Comparison of ENCODE assay signal across 27 cellular contexts in genomic region chr18:8413189-8413588, GRCh38.
"Had no signal": no experiment of that assay in that cellular context is flagged by ENCODE, and none has a peak within 500 bp of the region (broad histone marks: within the 10 kb centered on the region; RNA-seq: fewer than 3 reads in every experiment).

No MANE protein-coding gene starts in this region.

- H3K27me3 ChIP-seq: stomach, suprapubic skin, testis, thyroid gland, tibial artery, tibial nerve, transverse colon, upper lobe of left lung, upper lobe of right lung, uterus, vagina had no signal

- H3K9me3 ChIP-seq: testis, thyroid gland, vagina had no signal

- H3K27me3 Mint-ChIP-seq: stimulated activated naive CD8-positive, alpha-beta T cell treated with anti-CD3 and anti-CD28 coated beads, Interleukin-15, Interleukin-2, amounts not matched to agents 100 ng/mL and 50 ng/mL, for 24 hours had no signal

- H3K27ac Mint-ChIP-seq: stimulated activated effector memory CD8-positive, alpha-beta T cell treated with anti-CD3 and anti-CD28 coated beads, Interleukin-12 subunit alpha, Interleukin-12 subunit beta, amount 100 ng/mL, for 72 hours; stimulated activated memory B cell treated with anti-CD40 and anti-IgM and Interleukin-4, amounts not matched to agents 10 μg/mL and 1 μg/mL and 100 μg/mL, for 72 hours; stimulated activated naive B cell treated with anti-CD40 and anti-IgM and Interleukin-4, amounts not matched to agents 10 μg/mL and 1 μg/mL and 100 μg/mL, for 72 hours; stimulated activated naive CD8-positive, alpha-beta T cell treated with anti-CD3 and anti-CD28 coated beads, Interleukin-15, amount 100 ng/mL, for 72 hours; stimulated activated naive CD8-positive, alpha-beta T cell treated with anti-CD3 and anti-CD28 coated beads, Interleukin-15, Interleukin-2, amounts not matched to agents 100 ng/mL and 50 ng/mL, for 24 hours; type B pancreatic cell had no signal

- H3K36me3 ChIP-seq: suprapubic skin, thoracic aorta, transverse colon, upper lobe of right lung, uterus, vagina had no signal

- H3K36me3 Mint-ChIP-seq: stimulated activated effector memory CD8-positive, alpha-beta T cell treated with anti-CD3 and anti-CD28 coated beads, Interleukin-12 subunit alpha, Interleukin-12 subunit beta, amount 100 ng/mL, for 72 hours; stimulated activated memory B cell treated with anti-CD40 and anti-IgM and Interleukin-4, amounts not matched to agents 10 μg/mL and 1 μg/mL and 100 μg/mL, for 72 hours; type B pancreatic cell had no signal

- H3K27ac ChIP-seq: stomach, suprapubic skin, testis, thoracic aorta, thyroid gland, tibial artery, tibial nerve, transverse colon, upper lobe of left lung, upper lobe of right lung, uterus, vagina had no signal

- ATAC-seq: stimulated activated effector memory CD8-positive, alpha-beta T cell treated with anti-CD3 and anti-CD28 coated beads, Interleukin-12 subunit alpha, Interleukin-12 subunit beta, amount 100 ng/mL, for 72 hours; stimulated activated memory B cell treated with anti-CD40 and anti-IgM and Interleukin-4, amounts not matched to agents 10 μg/mL and 1 μg/mL and 100 μg/mL, for 72 hours; stimulated activated naive B cell treated with anti-CD40 and anti-IgM and Interleukin-4, amounts not matched to agents 10 μg/mL and 1 μg/mL and 100 μg/mL, for 72 hours; stimulated activated naive CD8-positive, alpha-beta T cell treated with anti-CD3 and anti-CD28 coated beads, Interleukin-15, amount 100 ng/mL, for 72 hours; stimulated activated naive CD8-positive, alpha-beta T cell treated with anti-CD3 and anti-CD28 coated beads, Interleukin-15, Interleukin-2, amounts not matched to agents 100 U/mL and 50 U/mL, for 24 hours; upper lobe of right lung had no signal

- H3K4me3 Mint-ChIP-seq: stimulated activated effector memory CD8-positive, alpha-beta T cell treated with anti-CD3 and anti-CD28 coated beads, Interleukin-12 subunit alpha, Interleukin-12 subunit beta, amount 100 ng/mL, for 72 hours; stimulated activated memory B cell treated with anti-CD40 and anti-IgM and Interleukin-4, amounts not matched to agents 10 μg/mL and 1 μg/mL and 100 μg/mL, for 72 hours; stimulated activated naive B cell treated with anti-CD40 and anti-IgM and Interleukin-4, amounts not matched to agents 10 μg/mL and 1 μg/mL and 100 μg/mL, for 72 hours; stimulated activated naive CD8-positive, alpha-beta T cell treated with anti-CD3 and anti-CD28 coated beads, Interleukin-15, amount 100 ng/mL, for 72 hours; stimulated activated naive CD8-positive, alpha-beta T cell treated with anti-CD3 and anti-CD28 coated beads, Interleukin-15, Interleukin-2, amounts not matched to agents 100 ng/mL and 50 ng/mL, for 24 hours; type B pancreatic cell had no signal

- H3K4me1 ChIP-seq: stomach, suprapubic skin, testis, thyroid gland, tibial artery, tibial nerve, transverse colon, upper lobe of left lung, upper lobe of right lung, uterus, vagina had no signal

- DNase-seq: stimulated activated CD4-positive, alpha-beta T cell treated with anti-CD3 and anti-CD28 coated beads, Interleukin-2, amount 100 ng/mL, for 48 hours; stimulated activated CD4-positive, alpha-beta T cell treated with anti-CD3 and anti-CD28 coated beads, Interleukin-4, amount 100 ng/mL, for 1 hour; stimulated activated CD4-positive, alpha-beta T cell treated with anti-CD3 and anti-CD28 coated beads, Interleukin-4, amount 100 ng/mL, for 24 hours; stimulated activated CD4-positive, alpha-beta T cell treated with anti-CD3 and anti-CD28 coated beads, Interleukin-4, amount 100 ng/mL, for 4 hours; stimulated activated CD8-positive, alpha-beta memory T cell treated with anti-CD3 and anti-CD28 coated beads, Interleukin-4, amount 100 ng/mL, for 48 hours; stimulated activated naive B cell treated with anti-CD40 and anti-IgM and Interleukin-4, amounts not matched to agents 10 μg/mL and 1 μg/mL and 100 μg/mL, for 72 hours; stimulated activated naive CD4-positive, alpha-beta T cell; stimulated activated naive CD4-positive, alpha-beta T cell treated with Interleukin-2 at 50 U/mL for 16 hours; stimulated activated naive CD8-positive, alpha-beta T cell treated with anti-CD3 and anti-CD28 coated beads, Interleukin-15, amount 100 ng/mL, for 72 hours; stimulated activated naive CD8-positive, alpha-beta T cell treated with anti-CD3 and anti-CD28 coated beads, Interleukin-15, Interleukin-2, amounts not matched to agents 100 U/mL and 50 U/mL, for 24 hours; stomach; substantia nigra; testis; thyroid gland; tibial artery; transverse colon; upper lobe of left lung; upper lobe of right lung; uterus had no signal

- H3K4me1 Mint-ChIP-seq: stimulated activated effector memory CD8-positive, alpha-beta T cell treated with anti-CD3 and anti-CD28 coated beads, Interleukin-12 subunit alpha, Interleukin-12 subunit beta, amount 100 ng/mL, for 72 hours; stimulated activated memory B cell treated with anti-CD40 and anti-IgM and Interleukin-4, amounts not matched to agents 10 μg/mL and 1 μg/mL and 100 μg/mL, for 72 hours; stimulated activated naive B cell treated with anti-CD40 and anti-IgM and Interleukin-4, amounts not matched to agents 10 μg/mL and 1 μg/mL and 100 μg/mL, for 72 hours; stimulated activated naive CD8-positive, alpha-beta T cell treated with anti-CD3 and anti-CD28 coated beads, Interleukin-15, amount 100 ng/mL, for 72 hours had no signal

- H3K4me3 ChIP-seq: stomach, suprapubic skin, testis, thoracic aorta, thyroid gland, tibial artery, tibial nerve, transverse colon, upper lobe of left lung, upper lobe of right lung, uterus, vagina had no signal
